12 cellular contexts compared by ENCODE assay signal in the genomic region with DNA sequence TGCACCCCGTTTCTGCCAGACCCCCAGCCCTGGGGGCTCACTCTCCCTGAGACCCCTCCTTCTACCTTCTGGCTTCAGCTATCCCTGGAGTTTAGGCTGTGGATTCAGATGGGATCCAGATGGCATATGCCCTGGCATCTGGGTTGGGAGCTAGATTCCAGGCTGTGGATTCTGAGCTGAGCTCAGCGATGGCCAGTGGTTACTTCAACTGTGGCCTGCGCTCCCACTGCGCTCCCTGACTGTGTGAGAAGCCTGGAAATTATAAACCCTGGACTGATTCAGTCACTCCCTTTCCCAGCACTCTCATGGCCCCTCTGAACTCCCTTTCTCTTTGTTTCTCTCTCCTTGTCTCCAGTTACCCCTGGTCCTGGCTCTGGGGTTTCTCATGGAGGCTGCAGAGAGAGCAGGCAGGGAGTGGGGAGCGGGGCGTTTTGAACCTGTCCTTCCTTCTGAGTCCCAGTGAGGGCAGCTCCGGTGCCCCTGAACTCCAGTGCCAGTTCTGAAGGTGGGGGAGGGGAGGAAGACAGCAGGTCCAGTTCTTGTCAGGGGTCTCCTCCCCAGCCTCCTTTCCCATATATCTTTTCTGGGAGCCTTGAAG. TPM values are rescaled to one million over a fixed set of nuclear protein-coding genes. Genes with fewer than 3 reads are reported as not detected.
DNase-seq lines count a peak whose midpoint lies in the region; ATAC-seq and TF ChIP-seq lines count a peak whose summit lies in the region.
"Had no signal": no experiment of that assay in that cellular context is flagged by ENCODE, and none has a peak within 500 bp of the region (broad histone marks: within the 10 kb centered on the region; RNA-seq: fewer than 3 reads in every experiment).

No MANE protein-coding gene starts in this region.

- H3K4me3 ChIP-seq in right atrium auricular region (peak overlapping the region; percentile 60 to 72), esophagus (ENCODE audit: low read depth in 1 of 2, low read length in 2 of 2) (peak overlapping the region in 1 of 2 donors; percentile 8), neuron (ENCODE audit: low read length) (peak overlapping the region; percentile 31), aorta (ENCODE audit: low read length in 2 of 2) (peak overlapping the region; percentile 46 to 62)

- DNase-seq in right atrium auricular region (ENCODE audit: low spot score) (no peak), cardiac septum (ENCODE audit: low spot score) (no peak), aorta (no peak), NCI-H187 (lab: John Stamatoyannopoulos, UW) (no peak), A172 (ENCODE audit: low spot score) (no peak)
- DNase-seq: activated gamma-delta T cell treated with Interleukin-2 at 50 U/mL for 16 hours; CD4-positive, CD25-positive, alpha-beta regulatory T cell; NCI-H1048 had no signal

- H2AFZ ChIP-seq in neuron (ENCODE audit: low read depth, low read length): no peak overlapping the region

- H3K27ac ChIP-seq in right atrium auricular region (peak overlapping the region; percentile 95 to 98), esophagus (ENCODE audit: low read depth in 2 of 2, low read length in 1 of 2) (peak overlapping the region; percentile 47 to 73), aorta (ENCODE audit: low read depth in 1 of 2, low read length in 2 of 2) (peak overlapping the region; percentile 85)

- TF ChIP-seq CTCF in right atrium auricular region (IDR thresholded peaks at IDR 0.05): no peak

- no peaks in the 10 kb centered on the region for H3K27me3 ChIP-seq in right atrium auricular region
- H3K27me3 ChIP-seq in esophagus (ENCODE audit: control insufficient read depth in 1 of 2, insufficient read depth in 2 of 2, low read length in 2 of 2): no peaks in the 10 kb centered on the region
- H3K27me3 ChIP-seq in neuron (ENCODE audit: insufficient read depth, low read length): no peaks in the 10 kb centered on the region
- H3K27me3 ChIP-seq in aorta (ENCODE audit: control insufficient read depth in 1 of 2, insufficient read depth in 2 of 2, low read length in 1 of 2): no peaks in the 10 kb centered on the region

- no peaks in the 10 kb centered on the region for H3K9me3 ChIP-seq in right atrium auricular region
- H3K9me3 ChIP-seq in esophagus (ENCODE audit: control insufficient read depth in 2 of 2, insufficient read depth in 1 of 2, low read depth in 1 of 2, low read length in 1 of 2): no peaks in the 10 kb centered on the region
- H3K9me3 ChIP-seq in neuron (ENCODE audit: low read length): peaks cover 1% of the 10 kb centered on the region
- H3K9me3 ChIP-seq in aorta (ENCODE audit: control insufficient read depth, low read length): no peaks in the 10 kb centered on the region

- H3K4me1 ChIP-seq in right atrium auricular region (peaks cover 0 to 87% of the 10 kb centered on the region in 2 donors), esophagus (ENCODE audit: control insufficient read depth in 2 of 2, insufficient read depth in 2 of 2, low read length in 1 of 2) (peaks cover 3 to 18% of the 10 kb centered on the region in 2 donors), neuron (ENCODE audit: insufficient read depth, low read length) (peaks cover 64% of the 10 kb centered on the region), aorta (ENCODE audit: control insufficient read depth in 1 of 2, insufficient read depth in 2 of 2, low read length in 2 of 2) (peaks cover 3 to 6% of the 10 kb centered on the region in 2 donors)

- intact Hi-C loops in cardiac septum (cut with DNase I): no loop called here
- intact Hi-C loops in aorta (cut with DNase I): no loop called here

- H3K36me3 ChIP-seq in right atrium auricular region: peaks cover 5% of the 10 kb centered on the region
- H3K36me3 ChIP-seq in esophagus (ENCODE audit: control insufficient read depth in 2 of 2, insufficient read depth in 2 of 2, low read length in 1 of 2): no peaks in the 10 kb centered on the region
- peaks cover 15% of the 10 kb centered on the region for H3K36me3 ChIP-seq in neuron (ENCODE audit: insufficient read depth, low read length)
- H3K36me3 ChIP-seq in aorta (ENCODE audit: control insufficient read depth in 1 of 2, insufficient read depth in 2 of 2, low read length in 1 of 2): no peaks in the 10 kb centered on the region

- 60 to 70% methylated on average over 7 of the region's 7 CpGs for WGBS in esophagus, 2 donors
- WGBS in aorta, 2 donors: 6 to 12% methylated on average over 7 of the region's 7 CpGs

- ATAC-seq in aorta (ENCODE audit: low FRiP score) (no peak), HG03025 (IDR thresholded peaks at IDR 0.05; ENCODE audit: low FRiP score, unreplicated experiment) (no peak)

RNA-seq across cellular contexts. Expression of gene ARHGEF17, which starts 4.8 kb away (rescaled TPM):
- total RNA-seq in right atrium auricular region (10 to 100 TPM; 41.6 to 59.9 TPM), cardiac septum (82.6 TPM), aorta (100 to 1,000 TPM; 159 to 201 TPM)
- polyA plus RNA-seq in esophagus (10 to 100 TPM in 1 of 2 donors, 1 to 10 TPM in 1; 8.2 to 11.8 TPM), aorta (100 to 1,000 TPM in 1 of 2 donors, 10 to 100 TPM in 1; 20.5 to 182 TPM)
- total RNA-seq in A172 (2014; rRNA removed; shearing (Covaris generic)): 9.8 and 25.0 TPM in 2 replicates
- polyA plus RNA-seq: CD4-positive, CD25-positive, alpha-beta regulatory T cell had no signal

RNA-seq across cellular contexts. Expression of gene P2RY6, which starts 40.8 kb away (rescaled TPM):
- total RNA-seq in right atrium auricular region (1 to 10 TPM in 1 of 2 donors, under 1 TPM in 1; 0.19 to 1.9 TPM), cardiac septum (6.9 TPM), aorta (10 to 100 TPM in 1 of 2 donors, 1 to 10 TPM in 1; 6.1 to 12.0 TPM)
- polyA plus RNA-seq in esophagus (1 to 10 TPM in 1 of 2 donors, under 1 TPM in 1; 0.71 to 1.7 TPM), aorta (1 to 10 TPM; 2.5 to 4.4 TPM)
- not detected in 2 replicates for total RNA-seq in A172 (2014; rRNA removed; shearing (Covaris generic))
- total RNA-seq: CD4-positive, CD25-positive, alpha-beta regulatory T cell; T-helper 2 cell treated with Interferon-gamma antibody and Interleukin-4, amounts not matched to agents 100 ng/mL and 5 ng/mL, for 36 hours had no signal
- polyA plus RNA-seq: CD4-positive, CD25-positive, alpha-beta regulatory T cell had no signal
